In genomic region chr6:147821266-147821665, GRCh38 we compare ENCODE assay signal across 18 cellular contexts.
"Had no signal": no experiment of that assay in that cellular context is flagged by ENCODE, and none has a peak within 500 bp of the region (broad histone marks: within the 10 kb centered on the region; RNA-seq: fewer than 3 reads in every experiment).

No MANE protein-coding gene starts in this region.

- H3K27ac Mint-ChIP-seq: activated T-helper 17 cell treated with anti-CD3 and anti-CD28 coated beads, Interleukin-2, amount 50 U/mL, for 72 hours; mesothelial cell of epicardium; nephron progenitor cell; stimulated activated effector memory CD8-positive, alpha-beta T cell treated with anti-CD3 and anti-CD28 coated beads, Interleukin-12 subunit alpha, Interleukin-12 subunit beta, amount 100 ng/mL, for 72 hours had no signal

- H3K4me1 ChIP-seq: body of pancreas, heart left ventricle, lower lobe of right lung, pancreas, thyroid gland, vagina had no signal

- H3K27ac ChIP-seq: body of pancreas, heart left ventricle, lower lobe of right lung, pancreas, thyroid gland, vagina had no signal

- H3K9me3 ChIP-seq: body of pancreas, heart left ventricle, lower lobe of right lung, pancreas, thyroid gland, vagina had no signal

- H3K36me3 Mint-ChIP-seq: mesothelial cell of epicardium; stimulated activated effector memory CD8-positive, alpha-beta T cell treated with anti-CD3 and anti-CD28 coated beads, Interleukin-12 subunit alpha, Interleukin-12 subunit beta, amount 100 ng/mL, for 72 hours had no signal

- H3K4me1 Mint-ChIP-seq: activated T-helper 17 cell treated with anti-CD3 and anti-CD28 coated beads, Interleukin-2, amount 50 U/mL, for 72 hours; nephron progenitor cell; stimulated activated effector memory CD8-positive, alpha-beta T cell treated with anti-CD3 and anti-CD28 coated beads, Interleukin-12 subunit alpha, Interleukin-12 subunit beta, amount 100 ng/mL, for 72 hours had no signal

- H3K27me3 ChIP-seq: body of pancreas, heart left ventricle, pancreas, thyroid gland, vagina had no signal

- H3K4me3 Mint-ChIP-seq: activated T-helper 17 cell treated with anti-CD3 and anti-CD28 coated beads, Interleukin-2, amount 50 U/mL, for 72 hours; mesothelial cell of epicardium; nephron progenitor cell; stimulated activated effector memory CD8-positive, alpha-beta T cell treated with anti-CD3 and anti-CD28 coated beads, Interleukin-12 subunit alpha, Interleukin-12 subunit beta, amount 100 ng/mL, for 72 hours had no signal

- ATAC-seq: activated T-helper 17 cell treated with anti-CD3 and anti-CD28 coated beads, Interleukin-2, amount 50 U/mL, for 72 hours; body of pancreas; heart left ventricle; left cardiac atrium; lower lobe of right lung; pancreas; stimulated activated effector memory CD8-positive, alpha-beta T cell treated with anti-CD3 and anti-CD28 coated beads, Interleukin-12 subunit alpha, Interleukin-12 subunit beta, amount 100 ng/mL, for 72 hours had no signal

- H3K36me3 ChIP-seq: heart left ventricle, lower lobe of right lung, pancreas, thyroid gland, vagina had no signal

- DNase-seq: activated CD4-positive, alpha-beta T cell treated with anti-CD3 and anti-CD28 coated beads for 1 hour; activated CD4-positive, alpha-beta T cell treated with anti-CD3 and anti-CD28 coated beads, Interleukin-2, amount 50 U/mL, for 4 hours; activated naive CD4-positive, alpha-beta T cell treated with anti-CD3 and anti-CD28 coated beads, Interleukin-2, amount 50 U/mL, for 16 hours; body of pancreas; central memory CD4-positive, alpha-beta T cell; cortex of kidney; effector CD8-positive, alpha-beta T cell; foreskin melanocyte; heart left ventricle; left cardiac atrium; lower lobe of right lung; nephron progenitor cell; pancreas; thyroid gland had no signal

- H3K27me3 Mint-ChIP-seq: activated T-helper 17 cell treated with anti-CD3 and anti-CD28 coated beads, Interleukin-2, amount 50 U/mL, for 72 hours had no signal

- H3K9me3 Mint-ChIP-seq: activated T-helper 17 cell treated with anti-CD3 and anti-CD28 coated beads, Interleukin-2, amount 50 U/mL, for 72 hours; mesothelial cell of epicardium; nephron progenitor cell; stimulated activated effector memory CD8-positive, alpha-beta T cell treated with anti-CD3 and anti-CD28 coated beads, Interleukin-12 subunit alpha, Interleukin-12 subunit beta, amount 100 ng/mL, for 72 hours had no signal

- H3K4me3 ChIP-seq: body of pancreas, heart left ventricle, lower lobe of right lung, pancreas, thyroid gland, vagina had no signal
